ENCODE assay signal across 13 cellular contexts in the genomic region with DNA sequence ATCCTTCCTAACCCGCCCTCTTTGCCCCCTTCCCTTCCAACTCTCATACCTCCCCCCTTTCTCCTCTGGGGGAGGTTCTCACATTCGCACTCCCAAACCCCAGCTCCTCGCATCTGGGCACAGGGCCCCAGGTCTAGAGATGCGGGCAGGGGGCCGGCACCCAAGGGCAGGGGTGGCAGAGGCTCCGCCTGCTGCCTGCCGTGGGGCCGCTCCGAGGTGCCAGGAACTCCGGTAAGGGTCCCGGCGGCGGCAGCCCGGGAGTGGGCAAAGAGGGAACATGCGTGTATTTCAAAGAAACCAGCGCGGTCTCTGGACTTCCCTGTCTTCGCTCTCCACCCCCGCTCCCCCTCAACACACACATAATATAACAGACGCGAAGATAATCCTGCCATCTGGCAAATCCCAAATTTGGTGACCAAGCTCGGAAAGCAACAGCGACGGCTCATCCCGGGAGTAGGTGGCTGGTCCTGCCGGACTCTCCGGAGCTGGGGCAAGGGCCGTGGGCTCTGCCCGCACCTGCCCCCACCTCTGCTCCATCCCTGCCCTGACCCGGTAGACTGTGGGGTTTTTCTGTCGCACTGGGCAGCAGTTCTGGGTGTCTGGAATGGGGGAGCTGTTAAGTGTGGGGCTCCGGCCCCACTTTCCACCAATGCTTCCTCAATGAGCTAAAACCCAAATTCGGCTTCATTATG. TPM values are rescaled to one million over a fixed set of nuclear protein-coding genes. Genes with fewer than 3 reads are reported as not detected.
A peak's percentile ranks its signal among the peaks of the same experiment; 100 is the strongest.
DNase-seq lines count a peak whose midpoint lies in the region; ATAC-seq and TF ChIP-seq lines count a peak whose summit lies in the region.
"Had no signal": no experiment of that assay in that cellular context is flagged by ENCODE, and none has a peak within 500 bp of the region (broad histone marks: within the 10 kb centered on the region; RNA-seq: fewer than 3 reads in every experiment).

No MANE protein-coding gene starts in this region.

- H3K27ac ChIP-seq in GM23338 (ENCODE audit: low read depth) (no peak overlapping the region), adipose tissue (ENCODE audit: low read depth, low read length) (peak overlapping the region; percentile 24), gastrocnemius medialis (no peak overlapping the region)

- WGBS in adipose tissue, 3 donors = 26 to 64% (median 54%) methylated on average over 30 to 33 of the region's 33 CpGs

- H3K36me3 Mint-ChIP-seq in GM23338 (ENCODE audit: low read depth) = no peaks in the 10 kb centered on the region

- TF ChIP-seq POLR2A in gastrocnemius medialis (IDR thresholded peaks at IDR 0.05) = no peak

- H3K4me1 Mint-ChIP-seq in GM23338 = peaks cover 62% of the 10 kb centered on the region

- ATAC-seq in GM23338 (peak; percentile 1; the same call in 1 of the 3 replicates), gastrocnemius medialis (no peak), HG03342 (IDR thresholded peaks at IDR 0.05; ENCODE audit: unreplicated experiment) (no peak), HG02642 (IDR thresholded peaks at IDR 0.05; ENCODE audit: poor library complexity, unreplicated experiment) (no peak)

- no peaks in the 10 kb centered on the region for H3K9me2 ChIP-seq in GM23338 (ENCODE audit: insufficient read depth)

- intact Hi-C loops in gastrocnemius medialis (cut with DNase I; ENCODE audit: low total_unique reads) = loop anchor here (5.0 kb wide), 1 partner anchor 51 kb away; no protein-coding TSS in a partner anchor

- no peak overlapping the region for H3K27ac Mint-ChIP-seq in GM23338
- H3K27ac Mint-ChIP-seq: CD4-positive, CD25-positive, alpha-beta regulatory T cell had no signal

- H3K27me3 ChIP-seq in GM23338 (ENCODE audit: insufficient read depth) (peaks cover 100% of the 10 kb centered on the region), gastrocnemius medialis (peaks cover 51 to 74% (median 61%) of the 10 kb centered on the region in 3 donors)

- in situ Hi-C loops in gastrocnemius medialis (cut with MboI; ENCODE audit: low sequenced_read_pairs in 4 of 4) = loop anchor here in 3 of 4 donors (25.0 kb wide), 3 partner anchors 226 to 1401 kb away; no protein-coding TSS in a partner anchor

- H3K27me3 Mint-ChIP-seq in GM23338 (ENCODE audit: insufficient read depth, low read depth, poor library complexity) = no peaks in the 10 kb centered on the region

- DNase-seq in GM23338 (ENCODE audit: low spot score) = peak; percentile 45
- no peak for DNase-seq in gastrocnemius medialis
- DNase-seq in LoVo (ENCODE audit: low spot score) = no peak
- no peak for DNase-seq in stimulated activated CD4-positive, alpha-beta T cell treated with anti-CD3 and anti-CD28 coated beads, Interleukin-12 subunit alpha, Interleukin-12 subunit beta, amount 100 ng/mL, for 4 hours
- DNase-seq: CD4-positive, CD25-positive, alpha-beta regulatory T cell; dorsolateral prefrontal cortex; head of caudate nucleus; NCI-H2107; small intestine had no signal

- peaks cover 38% of the 10 kb centered on the region for H3K4me1 ChIP-seq in GM23338 (ENCODE audit: insufficient read depth)
- H3K4me1 ChIP-seq in gastrocnemius medialis = peaks cover 3 to 26% of the 10 kb centered on the region in 2 donors

- H3K9me3 Mint-ChIP-seq in GM23338 = no peaks in the 10 kb centered on the region; the same call in 1 of the 3 replicates

- H3K79me2 ChIP-seq in GM23338 (replicated peaks; ENCODE audit: insufficient read depth) = no peaks in the 10 kb centered on the region

- H2AFZ ChIP-seq in GM23338 = no peak overlapping the region

- peaks cover 25% of the 10 kb centered on the region for H3F3A ChIP-seq in GM23338 (replicated peaks; ENCODE audit: low read depth)

- peaks cover 30% of the 10 kb centered on the region for H4K20me1 ChIP-seq in GM23338 (replicated peaks; ENCODE audit: insufficient read depth)

- H3K36me3 ChIP-seq in GM23338 (ENCODE audit: insufficient read depth) = no peaks in the 10 kb centered on the region
- no peaks in the 10 kb centered on the region for H3K36me3 ChIP-seq in gastrocnemius medialis

- H3K4me2 ChIP-seq in GM23338 = peak overlapping the region; percentile 80

- H3K4me3 ChIP-seq in GM23338 (peak overlapping the region; percentile 52), iPS-18c (ENCODE audit: insufficient read depth, low read depth, low read length) (peak overlapping the region; percentile 37; the same call in 1 of the 2 replicates), gastrocnemius medialis (peak overlapping the region in 3 of 4 donors; percentile 51 to 64 (median 54))

- peak overlapping the region; percentile 65 for H3K4me3 Mint-ChIP-seq in GM23338

- TF ChIP-seq CTCF in GM23338 (conservative IDR thresholded peaks at IDR 0.05; ENCODE audit: low read depth in 2 of 2) (no peak), gastrocnemius medialis (IDR thresholded peaks at IDR 0.05 in 4 of 5, conservative IDR thresholded peaks at IDR 0.05 in 1 of 5) (no peak)

- H3K9me3 ChIP-seq in iPS-18c (ENCODE audit: control insufficient read depth, insufficient read depth, low read length) = no peaks in the 10 kb centered on the region
- no peaks in the 10 kb centered on the region for H3K9me3 ChIP-seq in gastrocnemius medialis

TF ChIP-seq in GM23338, 12 proteins besides CTCF, POLR2A, EP300 and RAD21:
- TF ChIP-seq, protein P1, sequence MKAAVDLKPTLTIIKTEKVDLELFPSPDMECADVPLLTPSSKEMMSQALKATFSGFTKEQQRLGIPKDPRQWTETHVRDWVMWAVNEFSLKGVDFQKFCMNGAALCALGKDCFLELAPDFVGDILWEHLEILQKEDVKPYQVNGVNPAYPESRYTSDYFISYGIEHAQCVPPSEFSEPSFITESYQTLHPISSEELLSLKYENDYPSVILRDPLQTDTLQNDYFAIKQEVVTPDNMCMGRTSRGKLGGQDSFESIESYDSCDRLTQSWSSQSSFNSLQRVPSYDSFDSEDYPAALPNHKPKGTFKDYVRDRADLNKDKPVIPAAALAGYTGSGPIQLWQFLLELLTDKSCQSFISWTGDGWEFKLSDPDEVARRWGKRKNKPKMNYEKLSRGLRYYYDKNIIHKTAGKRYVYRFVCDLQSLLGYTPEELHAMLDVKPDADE (IDR thresholded peaks at IDR 0.05) = no peak
- TF ChIP-seq ZNF114 (CRISPR knock-in tag; IDR thresholded peaks at IDR 0.05) (no peak), EZH2 (IDR thresholded peaks at IDR 0.05; ENCODE audit: low read depth, unreplicated experiment) (peak; percentile 69), EZH2phosphoT487 (IDR thresholded peaks at IDR 0.05; ENCODE audit: unreplicated experiment) (peak; percentile 74)
TF ChIP-seq in GM23338: peak in this region for 2.

RNA-seq across cellular contexts. Expression of a gene that starts 31.0 kb away (rescaled TPM):
- total RNA-seq in GM23338 (2014; rRNA removed; shearing (Covaris generic)) = not detected in 2 replicates
- polyA plus RNA-seq in GM23338 (2016; fragmentation: Nextera tagmentation; extraction: Ambion mirVana) (0.16 and 0.23 TPM in 2 replicates), adipose tissue (10 to 100 TPM in 2 of 3 donors, 1 to 10 TPM in 1; 9.7 to 33.5 (median 31.4) TPM)
- total RNA-seq in gastrocnemius medialis = 10 to 100 TPM in 1 of 4 donors, 1 to 10 TPM in 3; 4.3 to 14.6 (median 9.3) TPM
- total RNA-seq: CD4-positive, CD25-positive, alpha-beta regulatory T cell had no signal
- polyA plus RNA-seq: CD4-positive, CD25-positive, alpha-beta regulatory T cell had no signal
